Comparison of ENCODE assay signal across 16 cellular contexts in the genomic region with DNA sequence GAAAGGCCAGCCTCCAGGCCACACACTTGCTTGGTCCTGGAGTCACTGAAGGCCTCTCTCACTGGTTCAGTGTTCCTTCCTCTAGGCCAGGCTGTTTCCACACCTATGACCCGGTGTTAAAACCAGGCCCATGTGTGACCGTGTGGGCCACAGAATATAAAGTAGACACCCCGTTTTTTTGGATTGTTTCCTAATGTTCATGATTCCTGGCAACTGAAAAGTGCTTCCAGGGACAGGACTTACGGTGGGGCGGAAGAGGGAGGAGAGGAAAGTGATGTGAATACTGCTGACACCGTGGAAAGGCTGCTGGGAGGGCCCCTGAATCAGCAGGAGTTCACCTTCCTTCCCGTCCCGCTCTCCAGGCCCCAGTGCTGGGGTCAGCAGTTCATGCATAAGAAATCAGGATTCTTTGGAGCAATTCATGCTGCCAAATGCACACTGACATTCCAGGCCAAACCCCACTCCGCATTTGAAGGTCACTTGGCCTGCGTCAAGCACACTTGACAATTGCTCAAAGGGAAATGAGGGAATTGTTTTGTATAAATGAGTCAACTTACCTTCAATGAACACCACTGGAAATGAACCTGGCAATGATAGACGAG.
DNase-seq lines count a peak whose midpoint lies in the region; FAIRE-seq and TF ChIP-seq lines count a peak whose summit lies in the region.
"Had no signal": no experiment of that assay in that cellular context is flagged by ENCODE, and none has a peak within 500 bp of the region (broad histone marks: within the 10 kb centered on the region; RNA-seq: fewer than 3 reads in every experiment).

No MANE protein-coding gene starts in this region.

- H3K9me2 ChIP-seq in hepatocyte (replicated peaks; ENCODE audit: insufficient read depth): no peaks in the 10 kb centered on the region

- H3K36me3 ChIP-seq in endodermal cell (ENCODE audit: control insufficient read depth, insufficient read depth, low read length) (no peaks in the 10 kb centered on the region), neuronal stem cell (replicated peaks in 1 of 2; ENCODE audit: control insufficient read depth in 2 of 2, insufficient read depth in 2 of 2, low read length in 2 of 2) (no peaks in the 10 kb centered on the region), hepatocyte (replicated peaks; ENCODE audit: insufficient read depth, low read depth) (no peaks in the 10 kb centered on the region)
- H3K36me3 ChIP-seq: BLaER1 treated with 17β-estradiol and CSF1 and Interleukin-3, amounts not matched to agents 10 nM and 100 nM; ovary; Peyer's patch had no signal

- no peaks in the 10 kb centered on the region for H3K79me2 ChIP-seq in hepatocyte

- no peak overlapping the region for H4K91ac ChIP-seq in neuronal stem cell (ENCODE audit: low read depth, low read length, poor library complexity)

- H3K27ac Mint-ChIP-seq in endodermal cell: no peak overlapping the region

- TF ChIP-seq POLR2A in GM12892 (IDR thresholded peaks at IDR 0.05; ENCODE audit: low read depth, low read length): no peak

- no peak for FAIRE-seq in GM12892 (lab: Jason Lieb, UNC)

- H3K27me3 Mint-ChIP-seq in endodermal cell (ENCODE audit: insufficient read depth): no peaks in the 10 kb centered on the region

- DNase-seq in endodermal cell: no peak
- peak; percentile 54 for DNase-seq in iPS-NIHi11 (ENCODE audit: low spot score)
- DNase-seq in neuronal stem cell (ENCODE audit: low spot score): peak; percentile 9
- DNase-seq in hepatocyte (ENCODE audit: low spot score): no peak
- DNase-seq in activated T-cell treated with anti-CD3 and anti-CD28 coated beads, Interleukin-2, amount 50 U/mL, for 48 hours: no peak
- DNase-seq in NCI-H526 treated with DMSO at 0.1 percent for 48 hours (lab: John Stamatoyannopoulos, UW): no peak
- no peak for DNase-seq in GM12892 (ENCODE audit: insufficient read length)
- DNase-seq: activated naive CD4-positive, alpha-beta T cell treated with anti-CD3 and anti-CD28 coated beads, Interleukin-2, amount 50 U/mL, for 16 hours; head of caudate nucleus; Kasumi-1; mesenchymal stem cell; NCI-H524 treated with DMSO at 0.1 percent for 48 hours; Peyer's patch; testis had no signal

- H3K4me1 ChIP-seq in endodermal cell (ENCODE audit: control insufficient read depth, insufficient read depth, low read length) (no peaks in the 10 kb centered on the region), neuronal stem cell (ENCODE audit: control insufficient read depth in 2 of 2, insufficient read depth in 1 of 2, low read depth in 1 of 2, low read length in 2 of 2) (peaks cover 11 to 20% of the 10 kb centered on the region in 2 donors), hepatocyte (ENCODE audit: insufficient read depth) (peaks cover 6% of the 10 kb centered on the region)
- H3K4me1 ChIP-seq: Peyer's patch, testis had no signal

- H2AK5ac ChIP-seq in neuronal stem cell (ENCODE audit: low read depth, low read length): no peak overlapping the region

- H3K79me1 ChIP-seq in neuronal stem cell (ENCODE audit: low read depth, low read length): no peaks in the 10 kb centered on the region

- no peak overlapping the region for H2BK12ac ChIP-seq in neuronal stem cell (ENCODE audit: low read length)

- no peaks in the 10 kb centered on the region for H3K9me3 Mint-ChIP-seq in endodermal cell

- H2BK120ac ChIP-seq in neuronal stem cell (ENCODE audit: low read depth, low read length): no peak overlapping the region

- no peaks in the 10 kb centered on the region for H3K27me3 ChIP-seq in endodermal cell (ENCODE audit: control insufficient read depth, insufficient read depth, low read length, poor library complexity, severe bottlenecking)
- H3K27me3 ChIP-seq in neuronal stem cell (ENCODE audit: control insufficient read depth in 3 of 3, insufficient read depth in 3 of 3, low read depth in 1 of 3, low read length in 3 of 3): no peaks in the 10 kb centered on the region
- no peaks in the 10 kb centered on the region for H3K27me3 ChIP-seq in hepatocyte
- H3K27me3 ChIP-seq: BLaER1 treated with 17β-estradiol and CSF1 and Interleukin-3, amounts not matched to agents 10 nM and 100 nM; ovary; Peyer's patch; testis had no signal

- TF ChIP-seq CTCF in endodermal cell (conservative IDR thresholded peaks at IDR 0.05): no peak
- TF ChIP-seq CTCF in hepatocyte (IDR thresholded peaks at IDR 0.05; ENCODE audit: poor library complexity): no peak

- no peaks in the 10 kb centered on the region for H4K20me1 ChIP-seq in hepatocyte (ENCODE audit: insufficient read depth, poor library complexity, severe bottlenecking)
- H4K20me1 ChIP-seq: BLaER1 treated with 17β-estradiol and CSF1 and Interleukin-3, amounts not matched to agents 10 nM and 100 nM had no signal

- no peak overlapping the region for H2BK5ac ChIP-seq in neuronal stem cell (ENCODE audit: low read length)

- H2AFZ ChIP-seq in neuronal stem cell (ENCODE audit: low read length): peak overlapping the region; percentile 87
- no peak overlapping the region for H2AFZ ChIP-seq in hepatocyte

- H3K36me3 Mint-ChIP-seq in endodermal cell (ENCODE audit: low read depth): no peaks in the 10 kb centered on the region

- H3K18ac ChIP-seq in neuronal stem cell (ENCODE audit: low read length): no peak overlapping the region

- no peak overlapping the region for H2BK15ac ChIP-seq in neuronal stem cell (ENCODE audit: low read length)

- H3K4me1 Mint-ChIP-seq in endodermal cell: no peaks in the 10 kb centered on the region

- H3K27ac ChIP-seq in endodermal cell (ENCODE audit: low read depth, low read length) (peak overlapping the region; percentile 47), neuronal stem cell (replicated peaks; ENCODE audit: low read length) (no peak overlapping the region), hepatocyte (no peak overlapping the region)
- H3K27ac ChIP-seq: BLaER1 treated with 17β-estradiol and CSF1 and Interleukin-3, amounts not matched to agents 10 nM and 100 nM; ovary; testis had no signal

- H3K9me3 ChIP-seq in endodermal cell (ENCODE audit: control insufficient read depth, low read length) (no peaks in the 10 kb centered on the region), neuronal stem cell (replicated peaks in 1 of 2; ENCODE audit: control insufficient read depth in 2 of 2, insufficient read depth in 1 of 2, low read depth in 1 of 2, low read length in 2 of 2) (no peaks in the 10 kb centered on the region), hepatocyte (ENCODE audit: low read depth) (no peaks in the 10 kb centered on the region)
- H3K9me3 ChIP-seq: BLaER1 treated with 17β-estradiol and CSF1 and Interleukin-3, amounts not matched to agents 10 nM and 100 nM; ovary; Peyer's patch; testis had no signal

- H3K4me2 ChIP-seq in neuronal stem cell (ENCODE audit: insufficient read depth, low read length, poor library complexity, severe bottlenecking): no peak overlapping the region
- no peak overlapping the region for H3K4me2 ChIP-seq in hepatocyte
- H3K4me2 ChIP-seq: BLaER1 treated with 17β-estradiol and CSF1 and Interleukin-3, amounts not matched to agents 10 nM and 100 nM had no signal

- H3K4me3 Mint-ChIP-seq in endodermal cell: no peak overlapping the region

- H4K8ac ChIP-seq in neuronal stem cell (ENCODE audit: low read depth, low read length): no peak overlapping the region

- H3K4me3 ChIP-seq in endodermal cell (ENCODE audit: low read length): no peak overlapping the region
- no peak overlapping the region for H3K4me3 ChIP-seq in neuronal stem cell (ENCODE audit: low read length in 2 of 2)
- H3K4me3 ChIP-seq in hepatocyte: no peak overlapping the region
- H3K4me3 ChIP-seq: BLaER1 treated with 17β-estradiol and CSF1 and Interleukin-3, amounts not matched to agents 10 nM and 100 nM; ovary; Peyer's patch; testis had no signal

- H3K23ac ChIP-seq in neuronal stem cell (ENCODE audit: low read depth, low read length, poor library complexity): no peak overlapping the region

- H3K14ac ChIP-seq in neuronal stem cell (ENCODE audit: low read length): no peak overlapping the region

- WGBS in endodermal cell (ENCODE audit: insufficient coverage in 1 of 2, insufficient read length in 1 of 2), 2 experiments: 78 to 81% methylated on average over 6 to 11 of the region's 11 CpGs
- WGBS in neuronal stem cell (ENCODE audit: extremely low coverage in 2 of 2, insufficient read length in 2 of 2, insufficient replicate concordance in 1 of 2), 2 donors: no CpG with 5 or more reads among the region's 11 CpGs
- 83% methylated on average over 11 of the region's 11 CpGs for WGBS in hepatocyte (ENCODE audit: low lambda C conversion rate, missing lambda C conversion rate)

- H3K9ac ChIP-seq in endodermal cell (ENCODE audit: extremely low read depth, low read length, poor library complexity, severe bottlenecking) (no peak overlapping the region), neuronal stem cell (ENCODE audit: low read depth, low read length, poor library complexity) (no peak overlapping the region)
- H3K9ac ChIP-seq: BLaER1 treated with 17β-estradiol and CSF1 and Interleukin-3, amounts not matched to agents 10 nM and 100 nM had no signal

- no peak overlapping the region for H3K4ac ChIP-seq in neuronal stem cell (ENCODE audit: low read length)

Comparison
In these comparisons a context has a peak if more than half of its experiments do, and no peak if none do; other contexts are left out.
1. DNase-seq: peak in iPS-NIHi11 (single experiment) and neuronal stem cell (single experiment); none in endodermal cell (single experiment), hepatocyte (single experiment), activated T-cell treated with anti-CD3 and anti-CD28 coated beads, Interleukin-2, amount 50 U/mL, for 48 hours (0 of 2), NCI-H526 treated with DMSO at 0.1 percent for 48 hours (single experiment) and GM12892 (single experiment).